Comparison of ENCODE assay signal across 10 cellular contexts in genomic region chr9:128945798-128946501, GRCh38. TPM values are rescaled to one million over a fixed set of nuclear protein-coding genes. Genes with fewer than 3 reads are reported as not detected.
A peak's percentile ranks its signal among the peaks of the same experiment; 100 is the strongest.
DNase-seq lines count a peak whose midpoint lies in the region; FAIRE-seq and TF ChIP-seq lines count a peak whose summit lies in the region.
"Had no signal": no experiment of that assay in that cellular context is flagged by ENCODE, and none has a peak within 500 bp of the region (broad histone marks: within the 10 kb centered on the region; RNA-seq: fewer than 3 reads in every experiment).

No MANE protein-coding gene starts in this region.

- no peak overlapping the region for H3K27ac Mint-ChIP-seq in activated naive CD4-positive, alpha-beta T cell treated with anti-CD3 and anti-CD28 coated beads for 36 hours
- H3K27ac Mint-ChIP-seq in activated T-helper 1 cell treated with anti-CD3 and anti-CD28 coated beads, Interleukin-12 subunit alpha, Interleukin-12 subunit beta, Interleukin-2, Interleukin-4 antibody, amounts not matched to agents 30 ng/mL and 10 ng/mL and 1 ng/mL, durations not matched to agents 14 hours and 24 hours and 36 hours: peak overlapping the region; percentile 99

- no peak overlapping the region for H3K27ac ChIP-seq in kidney (ENCODE audit: low read depth in 2 of 2, low read length in 2 of 2)
- no peak overlapping the region for H3K27ac ChIP-seq in suprapubic skin

- CTCF ChIA-PET in activated naive CD4-positive, alpha-beta T cell treated with anti-CD3 and anti-CD28 coated beads for 36 hours (lab: Charles Lee): interaction anchor here (0.6 to 0.8 kb wide), 2 partner anchors 129 to 526 kb away, joined by 3 read pairs; no protein-coding TSS in a partner anchor

- TF ChIP-seq EP300 in suprapubic skin (IDR thresholded peaks at IDR 0.05): no peak

- TF ChIP-seq CTCF in kidney (IDR thresholded peaks at IDR 0.05; ENCODE audit: borderline replicate concordance, extremely low read depth, insufficient read depth) (no peak), suprapubic skin (IDR thresholded peaks at IDR 0.05) (no peak)

- H3K9me3 ChIP-seq in kidney (ENCODE audit: control insufficient read depth in 1 of 2, low read length in 2 of 2): no peaks in the 10 kb centered on the region
- no peaks in the 10 kb centered on the region for H3K9me3 ChIP-seq in suprapubic skin

- no peak for TF ChIP-seq POLR2A in suprapubic skin (IDR thresholded peaks at IDR 0.05)

- peak overlapping the region in 1 of 2 donors; percentile 88 for H3K4me3 ChIP-seq in kidney (ENCODE audit: low read length in 2 of 2)
- H3K4me3 ChIP-seq in suprapubic skin: peak overlapping the region; percentile 98

- no peak for FAIRE-seq in kidney (lab: Jason Lieb, UNC)
- FAIRE-seq: islet of Langerhans had no signal

- DNase-seq in activated naive CD4-positive, alpha-beta T cell treated with anti-CD3 and anti-CD28 coated beads for 36 hours: no peak
- no peak for DNase-seq in activated naive CD4-positive, alpha-beta T cell treated with anti-CD3 and anti-CD28 coated beads, Interleukin-2, amount 50 U/mL, for 16 hours
- no peak for DNase-seq in activated T-helper 1 cell treated with anti-CD3 and anti-CD28 coated beads, Interleukin-12 subunit alpha, Interleukin-12 subunit beta, Interleukin-2, Interleukin-4 antibody, amounts not matched to agents 30 ng/mL and 10 ng/mL and 1 ng/mL, durations not matched to agents 14 hours and 24 hours and 36 hours (ENCODE audit: low spot score)
- DNase-seq in kidney: peak; percentile 59
- peak in 1 of 2 donors; percentile 72 for DNase-seq in suprapubic skin (ENCODE audit: low spot score in 2 of 2)
- no peak for DNase-seq in AML-193 (lab: John Stamatoyannopoulos, UW)
- no peak for DNase-seq in dermis blood vessel endothelial cell
- no peak for DNase-seq in SHP77 treated with DMSO at 0.1 percent for 48 hours (lab: John Stamatoyannopoulos, UW)
- DNase-seq: NCI-H187 treated with DMSO at 0.1 percent for 48 hours had no signal

- H3K36me3 Mint-ChIP-seq in activated naive CD4-positive, alpha-beta T cell treated with anti-CD3 and anti-CD28 coated beads for 36 hours (ENCODE audit: low read depth): peaks cover 18% of the 10 kb centered on the region
- peaks cover 15% of the 10 kb centered on the region for H3K36me3 Mint-ChIP-seq in activated T-helper 1 cell treated with anti-CD3 and anti-CD28 coated beads, Interleukin-12 subunit alpha, Interleukin-12 subunit beta, Interleukin-2, Interleukin-4 antibody, amounts not matched to agents 30 ng/mL and 10 ng/mL and 1 ng/mL, durations not matched to agents 14 hours and 24 hours and 36 hours (ENCODE audit: low read depth)

- H3K36me3 ChIP-seq in kidney (ENCODE audit: control insufficient read depth in 1 of 2, insufficient read depth in 2 of 2, low read length in 2 of 2) (peaks cover 0 to 6% of the 10 kb centered on the region in 2 donors), suprapubic skin (peaks cover 27% of the 10 kb centered on the region)

- H3K4me1 ChIP-seq in kidney (ENCODE audit: control insufficient read depth in 1 of 2, insufficient read depth in 1 of 2, low read depth in 1 of 2, low read length in 2 of 2) (peaks cover 4 to 17% of the 10 kb centered on the region in 2 donors), suprapubic skin (peaks cover 35% of the 10 kb centered on the region)

- H3K4me1 Mint-ChIP-seq in activated naive CD4-positive, alpha-beta T cell treated with anti-CD3 and anti-CD28 coated beads for 36 hours (ENCODE audit: low read depth): peaks cover 27% of the 10 kb centered on the region
- H3K4me1 Mint-ChIP-seq in activated T-helper 1 cell treated with anti-CD3 and anti-CD28 coated beads, Interleukin-12 subunit alpha, Interleukin-12 subunit beta, Interleukin-2, Interleukin-4 antibody, amounts not matched to agents 30 ng/mL and 10 ng/mL and 1 ng/mL, durations not matched to agents 14 hours and 24 hours and 36 hours (ENCODE audit: low read depth): peaks cover 28% of the 10 kb centered on the region

- no peaks in the 10 kb centered on the region for H3K9me3 Mint-ChIP-seq in activated naive CD4-positive, alpha-beta T cell treated with anti-CD3 and anti-CD28 coated beads for 36 hours
- H3K9me3 Mint-ChIP-seq in activated T-helper 1 cell treated with anti-CD3 and anti-CD28 coated beads, Interleukin-12 subunit alpha, Interleukin-12 subunit beta, Interleukin-2, Interleukin-4 antibody, amounts not matched to agents 30 ng/mL and 10 ng/mL and 1 ng/mL, durations not matched to agents 14 hours and 24 hours and 36 hours: no peaks in the 10 kb centered on the region

- 95% methylated on average over 15 of the region's 19 CpGs for WGBS in suprapubic skin

- no peak overlapping the region for H3K9ac ChIP-seq in kidney (ENCODE audit: low read length in 2 of 2)

- no peaks in the 10 kb centered on the region for H3K27me3 ChIP-seq in suprapubic skin

- no peaks in the 10 kb centered on the region for H3K27me3 Mint-ChIP-seq in activated naive CD4-positive, alpha-beta T cell treated with anti-CD3 and anti-CD28 coated beads for 36 hours (ENCODE audit: low read depth)
- H3K27me3 Mint-ChIP-seq in activated T-helper 1 cell treated with anti-CD3 and anti-CD28 coated beads, Interleukin-12 subunit alpha, Interleukin-12 subunit beta, Interleukin-2, Interleukin-4 antibody, amounts not matched to agents 30 ng/mL and 10 ng/mL and 1 ng/mL, durations not matched to agents 14 hours and 24 hours and 36 hours (ENCODE audit: insufficient read depth): no peaks in the 10 kb centered on the region

- H3K4me3 Mint-ChIP-seq in activated naive CD4-positive, alpha-beta T cell treated with anti-CD3 and anti-CD28 coated beads for 36 hours: peak overlapping the region; percentile 97
- peak overlapping the region; percentile 98 for H3K4me3 Mint-ChIP-seq in activated T-helper 1 cell treated with anti-CD3 and anti-CD28 coated beads, Interleukin-12 subunit alpha, Interleukin-12 subunit beta, Interleukin-2, Interleukin-4 antibody, amounts not matched to agents 30 ng/mL and 10 ng/mL and 1 ng/mL, durations not matched to agents 14 hours and 24 hours and 36 hours

- intact Hi-C loops in activated naive CD4-positive, alpha-beta T cell treated with anti-CD3 and anti-CD28 coated beads for 36 hours (cut with micrococcal nuclease): loop anchor here (2.0 to 5.0 kb wide), 2 partner anchors 91 to 135 kb away; partner anchors contain the start of genes DOLPP1 and MIGA2
- intact Hi-C loops in activated T-helper 1 cell treated with anti-CD3 and anti-CD28 coated beads, Interleukin-12 subunit alpha, Interleukin-12 subunit beta, Interleukin-2, Interleukin-4 antibody, amounts not matched to agents 30 ng/mL and 10 ng/mL and 1 ng/mL, durations not matched to agents 14 hours and 24 hours and 36 hours (cut with micrococcal nuclease): loop anchor here (2.0 to 10.0 kb wide), 5 partner anchors 135 to 394 kb away; partner anchors contain the start of genes DOLPP1, PKN3, SPTAN1 and ZDHHC12
- intact Hi-C loops in kidney (cut with DNase I): no loop called here

RNA-seq across cellular contexts. Expression of gene DOLK, which starts 1.5 kb away (rescaled TPM):
- total RNA-seq in activated naive CD4-positive, alpha-beta T cell treated with anti-CD3 and anti-CD28 coated beads for 36 hours: 1 to 10 TPM; 2.5 to 2.7 TPM
- total RNA-seq in activated T-helper 1 cell treated with anti-CD3 and anti-CD28 coated beads, Interleukin-12 subunit alpha, Interleukin-12 subunit beta, Interleukin-2, Interleukin-4 antibody, amounts not matched to agents 30 ng/mL and 10 ng/mL and 1 ng/mL, durations not matched to agents 14 hours and 24 hours and 36 hours: 17.7 and 18.1 TPM in 2 replicates
- total RNA-seq in kidney: 13.9 TPM
- polyA plus RNA-seq in kidney (ENCODE audit: insufficient read depth, low read depth, low replicate concordance): 17.0 TPM
- 10 to 100 TPM in 3 of 4 donors, 1 to 10 TPM in 1; 5.2 to 12.7 (median 10.8) TPM for total RNA-seq in suprapubic skin
- 38.4 and 45.6 TPM in 2 replicates for total RNA-seq in dermis blood vessel endothelial cell

RNA-seq across cellular contexts. Expression of gene NUP188, which starts 1.5 kb away (rescaled TPM):
- 100 to 1,000 TPM; 101 to 112 TPM for total RNA-seq in activated naive CD4-positive, alpha-beta T cell treated with anti-CD3 and anti-CD28 coated beads for 36 hours
- 154 and 158 TPM in 2 replicates for total RNA-seq in activated T-helper 1 cell treated with anti-CD3 and anti-CD28 coated beads, Interleukin-12 subunit alpha, Interleukin-12 subunit beta, Interleukin-2, Interleukin-4 antibody, amounts not matched to agents 30 ng/mL and 10 ng/mL and 1 ng/mL, durations not matched to agents 14 hours and 24 hours and 36 hours
- 27.9 TPM for total RNA-seq in kidney
- 6.4 TPM for polyA plus RNA-seq in kidney (ENCODE audit: insufficient read depth, low read depth, low replicate concordance)
- 100 to 1,000 TPM in 1 of 4 donors, 10 to 100 TPM in 3; 53.6 to 104 (median 60.6) TPM for total RNA-seq in suprapubic skin
- 45.6 and 94.3 TPM in 2 replicates for total RNA-seq in dermis blood vessel endothelial cell

RNA-seq across cellular contexts. Expression of gene PHYHD1, which starts 25.2 kb away (rescaled TPM):
- under 1 TPM; 0.44 to 0.50 TPM for total RNA-seq in activated naive CD4-positive, alpha-beta T cell treated with anti-CD3 and anti-CD28 coated beads for 36 hours
- total RNA-seq in activated T-helper 1 cell treated with anti-CD3 and anti-CD28 coated beads, Interleukin-12 subunit alpha, Interleukin-12 subunit beta, Interleukin-2, Interleukin-4 antibody, amounts not matched to agents 30 ng/mL and 10 ng/mL and 1 ng/mL, durations not matched to agents 14 hours and 24 hours and 36 hours: 0.34 and 1.0 TPM in 2 replicates
- total RNA-seq in kidney (59.0 TPM), suprapubic skin (10 to 100 TPM; 39.1 to 73.5 (median 49.5) TPM), dermis blood vessel endothelial cell (0.85 TPM in 1 of 2 replicates, not detected in the other)
- 122 TPM for polyA plus RNA-seq in kidney (ENCODE audit: insufficient read depth, low read depth, low replicate concordance)

Comparison
In these comparisons a context has a peak if more than half of its experiments do, and no peak if none do; other contexts are left out.
1. RNA of gene PHYHD1, which starts 25.2 kb away (total RNA-seq): 59.0 TPM in kidney (single experiment) and 39.1 to 73.5 TPM in suprapubic skin; 0.34 to 1.0 TPM in activated T-helper 1 cell treated with anti-CD3 and anti-CD28 coated beads, Interleukin-12 subunit alpha, Interleukin-12 subunit beta, Interleukin-2, Interleukin-4 antibody, amounts not matched to agents 30 ng/mL and 10 ng/mL and 1 ng/mL, durations not matched to agents 14 hours and 24 hours and 36 hours, 0.85 TPM in dermis blood vessel endothelial cell and 0.44 to 0.50 TPM in activated naive CD4-positive, alpha-beta T cell treated with anti-CD3 and anti-CD28 coated beads for 36 hours; every median in the first group is over 10 times any median in the second.